Comparison of ENCODE assay signal across 1 cellular context in the genomic region with DNA sequence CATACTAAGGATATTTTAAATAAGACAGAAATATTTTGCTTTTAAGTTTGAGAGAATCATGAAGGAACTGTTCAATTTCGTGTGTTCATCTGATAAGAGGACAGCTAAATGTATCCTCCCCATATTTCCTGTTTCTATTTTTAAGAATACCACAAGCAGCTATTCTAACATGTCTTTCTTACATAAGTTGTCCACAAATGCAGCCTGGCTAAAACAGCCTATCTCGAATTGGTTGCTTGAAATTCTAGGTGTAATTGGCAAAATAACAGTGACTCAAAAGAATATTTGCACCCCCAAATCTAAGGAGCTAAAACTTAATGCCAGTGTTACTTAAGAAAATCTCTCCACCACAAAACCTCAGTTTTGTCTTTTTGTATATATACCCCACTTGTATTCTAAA.
TF ChIP-seq lines count a peak whose summit lies in the region.

No MANE protein-coding gene starts in this region.

TF ChIP-seq in GM23338, 12 proteins besides CTCF, POLR2A, EP300 and RAD21 (continued from another document):
- TF ChIP-seq ZNF462 (CRISPR knock-in tag; IDR thresholded peaks at IDR 0.05) = no peak
- no peak for TF ChIP-seq POLR2AphosphoS5 (IDR thresholded peaks at IDR 0.05; ENCODE audit: low read depth)
TF ChIP-seq in GM23338: peak in this region for 0.
